8 cellular contexts compared by ENCODE assay signal in the genomic region with DNA sequence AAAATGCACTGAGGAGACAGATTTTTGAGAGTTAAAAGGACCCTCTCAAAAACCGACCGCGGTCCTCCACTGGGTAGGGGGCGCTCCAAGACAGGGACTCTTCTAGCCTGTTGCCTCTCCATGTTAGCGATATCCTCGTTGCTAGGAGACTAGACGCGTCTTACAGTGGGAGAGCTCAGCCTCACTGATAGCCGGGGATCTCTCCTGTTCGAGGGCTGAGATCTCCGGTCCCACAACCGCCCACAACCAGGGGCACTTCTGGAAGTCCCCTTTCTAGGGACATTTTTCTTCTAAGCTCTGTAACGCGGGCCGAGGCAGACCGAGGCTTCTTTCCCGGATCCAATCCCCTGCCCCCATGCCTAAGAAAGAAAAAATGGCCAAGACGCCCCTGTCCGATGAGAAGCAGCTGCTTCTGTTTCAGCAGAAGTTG. TPM values are rescaled to one million over a fixed set of nuclear protein-coding genes. Genes with fewer than 3 reads are reported as not detected.
DNase-seq lines count a peak whose midpoint lies in the region; ATAC-seq and TF ChIP-seq lines count a peak whose summit lies in the region.

No MANE protein-coding gene starts in this region.

- H3K27ac ChIP-seq in BLaER1 treated with 17β-estradiol and CSF1 and Interleukin-3, amounts not matched to agents 10 nM and 100 nM: peak overlapping the region in 3 of 11 experiments; percentile 12 to 62 (median 45); a peak in 1 of 22 replicates
- no peak overlapping the region for H3K27ac ChIP-seq in SK-N-SH (ENCODE audit: low read depth in 2 of 2, low read length in 1 of 2)
- H3K27ac ChIP-seq in heart left ventricle: no peak overlapping the region
- no peak overlapping the region for H3K27ac ChIP-seq in transverse colon

- H3K4me3 Mint-ChIP-seq in activated naive CD8-positive, alpha-beta T cell: peak overlapping the region; percentile 83

- H3K36me3 Mint-ChIP-seq in activated naive CD8-positive, alpha-beta T cell: no peaks in the 10 kb centered on the region

- H3K4me1 ChIP-seq in BLaER1 treated with 17β-estradiol and CSF1 and Interleukin-3, amounts not matched to agents 10 nM and 100 nM: peaks cover 16 to 27% (median 20%) of the 10 kb centered on the region in 10 experiments
- peaks cover 0 to 5% of the 10 kb centered on the region in 2 experiments; a peak in 1 of 4 replicates for H3K4me1 ChIP-seq in SK-N-SH (ENCODE audit: control insufficient read depth in 1 of 2, insufficient read depth in 2 of 2, low read depth in 1 of 2, low read length in 1 of 2)
- H3K4me1 ChIP-seq in heart left ventricle: peaks cover 0 to 15% (median 6%) of the 10 kb centered on the region in 12 donors
- peaks cover 0 to 10% (median 4%) of the 10 kb centered on the region in 4 donors for H3K4me1 ChIP-seq in transverse colon

- TF ChIP-seq RAD21 in SK-N-SH (IDR thresholded peaks at IDR 0.05; ENCODE audit: low read length): peak; percentile 23; the same call in 1 of the 2 replicates

- H3K27ac Mint-ChIP-seq in activated naive CD8-positive, alpha-beta T cell: no peak overlapping the region

- peaks cover 4% of the 10 kb centered on the region for H3F3A ChIP-seq in SK-N-SH (replicated peaks; ENCODE audit: insufficient read depth)

- TF ChIP-seq POLR2A in heart left ventricle (IDR thresholded peaks at IDR 0.05): no peak
- no peak for TF ChIP-seq POLR2A in transverse colon (IDR thresholded peaks at IDR 0.05)

- TF ChIP-seq CTCF in SK-N-SH (IDR thresholded peaks at IDR 0.05) (peak; percentile 68), heart left ventricle (IDR thresholded peaks at IDR 0.05) (peak; percentile 39 to 82 (median 67)), transverse colon (IDR thresholded peaks at IDR 0.05) (peak; percentile 35 to 54 (median 49))

- H3K4me3 ChIP-seq in BLaER1 treated with 17β-estradiol and CSF1 and Interleukin-3, amounts not matched to agents 10 nM and 100 nM: peak overlapping the region; percentile 27 to 64 (median 50); a peak in 18 of 20 replicates
- H3K4me3 ChIP-seq in SK-N-SH (ENCODE audit: low read depth in 2 of 2, low read length in 1 of 2): peak overlapping the region; percentile 53 to 84
- H3K4me3 ChIP-seq in heart left ventricle: peak overlapping the region in 11 of 12 donors; percentile 19 to 61 (median 50)
- H3K4me3 ChIP-seq in transverse colon: peak overlapping the region; percentile 14 to 55 (median 27)

- intact Hi-C loops in heart left ventricle (cut with DNase I): no loop called here
- intact Hi-C loops in posterior vena cava (cut with DNase I): no loop called here
- intact Hi-C loops in transverse colon (cut with DNase I; ENCODE audit: low total_unique reads): no loop called here

- POLR2A ChIA-PET in SK-N-SH (lab: Yijun Ruan, JAX): interaction anchor here (0.5 to 0.6 kb wide), 3 partner anchors 10 to 69 kb away, joined by 3 read pairs; no protein-coding TSS in a partner anchor

- H3K9me3 ChIP-seq in BLaER1 treated with 17β-estradiol and CSF1 and Interleukin-3, amounts not matched to agents 10 nM and 100 nM (replicated peaks in 1 of 11): no peaks in the 10 kb centered on the region
- H3K9me3 ChIP-seq in SK-N-SH: no peaks in the 10 kb centered on the region
- H3K9me3 ChIP-seq in heart left ventricle: no peaks in the 10 kb centered on the region
- no peaks in the 10 kb centered on the region for H3K9me3 ChIP-seq in transverse colon

- in situ Hi-C loops in transverse colon (cut with MboI; ENCODE audit: low pct_ligation_motif_present in 1 of 4, low pct_unique_long_range_greater_than_20kb in 1 of 4, low sequenced_read_pairs in 3 of 4): no loop called here

- H3K27me3 Mint-ChIP-seq in activated naive CD8-positive, alpha-beta T cell: no peaks in the 10 kb centered on the region

- no peaks in the 10 kb centered on the region for H3K9me2 ChIP-seq in SK-N-SH

- CTCF ChIA-PET in SK-N-SH (lab: Yijun Ruan, JAX): interaction anchor here (0.6 to 9.3 kb wide), 31 partner anchors 10 to 134 kb away, joined by 3 to 99 read pairs (median 4); partner anchors contain the start of genes FKBP11 and RND1

- peak overlapping the region; percentile 67 to 90 (median 80) for H3K4me2 ChIP-seq in BLaER1 treated with 17β-estradiol and CSF1 and Interleukin-3, amounts not matched to agents 10 nM and 100 nM
- H3K4me2 ChIP-seq in SK-N-SH: peak overlapping the region; percentile 90

- DNase-seq in LoVo (ENCODE audit: low spot score) (peak; percentile 88), SK-N-SH (peak; percentile 85), heart left ventricle (peak; percentile 75 to 79 (median 78)), posterior vena cava (ENCODE audit: low spot score) (peak; percentile 93), transverse colon (peak; percentile 75)

- peak overlapping the region; percentile 97 for H2AFZ ChIP-seq in SK-N-SH (ENCODE audit: low read depth)

- no peaks in the 10 kb centered on the region for H3K79me2 ChIP-seq in SK-N-SH (ENCODE audit: insufficient read depth)

- H3K36me3 ChIP-seq in BLaER1 treated with 17β-estradiol and CSF1 and Interleukin-3, amounts not matched to agents 10 nM and 100 nM: no peaks in the 10 kb centered on the region
- H3K36me3 ChIP-seq in SK-N-SH (replicated peaks in 1 of 2; ENCODE audit: control insufficient read depth in 1 of 2, insufficient read depth in 2 of 2, low read length in 1 of 2): no peaks in the 10 kb centered on the region
- H3K36me3 ChIP-seq in heart left ventricle: no peaks in the 10 kb centered on the region
- no peaks in the 10 kb centered on the region for H3K36me3 ChIP-seq in transverse colon

- WGBS in SK-N-SH (ENCODE audit: low lambda C conversion rate): 2% methylated on average over 18 of the region's 19 CpGs
- WGBS in heart left ventricle, 4 donors: 1 to 2% (median 2%) methylated on average over 19 of the region's 19 CpGs
- 0% methylated on average over 19 of the region's 19 CpGs; no CpG with 5 or more reads in 1 of the 2 donors for WGBS in transverse colon (ENCODE audit: low coverage in 1 of 2), 2 donors

- no peak for TF ChIP-seq EP300 in SK-N-SH (IDR thresholded peaks at IDR 0.05; ENCODE audit: borderline replicate concordance in 1 of 2, low read depth in 1 of 2, low read length in 1 of 2)
- TF ChIP-seq EP300 in transverse colon (IDR thresholded peaks at IDR 0.05; ENCODE audit: low read depth): no peak

- no peaks in the 10 kb centered on the region; a peak in 1 of 22 replicates for H3K27me3 ChIP-seq in BLaER1 treated with 17β-estradiol and CSF1 and Interleukin-3, amounts not matched to agents 10 nM and 100 nM
- H3K27me3 ChIP-seq in SK-N-SH (ENCODE audit: insufficient read depth) (no peaks in the 10 kb centered on the region), heart left ventricle (no peaks in the 10 kb centered on the region), transverse colon (peaks cover 6% of the 10 kb centered on the region)

- no peaks in the 10 kb centered on the region for H4K20me1 ChIP-seq in BLaER1 treated with 17β-estradiol and CSF1 and Interleukin-3, amounts not matched to agents 10 nM and 100 nM
- H4K20me1 ChIP-seq in SK-N-SH (ENCODE audit: insufficient read depth): no peaks in the 10 kb centered on the region

- no peaks in the 10 kb centered on the region for H3K9me3 Mint-ChIP-seq in activated naive CD8-positive, alpha-beta T cell (ENCODE audit: low read depth)

- H3K9ac ChIP-seq in BLaER1 treated with 17β-estradiol and CSF1 and Interleukin-3, amounts not matched to agents 10 nM and 100 nM: peak overlapping the region in 9 of 11 experiments; percentile 5 to 56 (median 31); a peak in 12 of 22 replicates
- peak overlapping the region; percentile 59; the same call in 1 of the 2 replicates for H3K9ac ChIP-seq in SK-N-SH

- peaks cover 8% of the 10 kb centered on the region for H3K4me1 Mint-ChIP-seq in activated naive CD8-positive, alpha-beta T cell (ENCODE audit: low read depth)

- ATAC-seq in GM21367 (IDR thresholded peaks at IDR 0.05; ENCODE audit: unreplicated experiment) (peak; percentile 84), heart left ventricle (peak; percentile 71 to 94 (median 94))

TF ChIP-seq in SK-N-SH, 30 proteins besides CTCF, POLR2A, EP300 and RAD21 (continues in another document):
- peak; percentile 47; the same call in 1 of the 2 replicates for TF ChIP-seq YY1 (IDR thresholded peaks at IDR 0.05; ENCODE audit: low read depth)

RNA-seq across cellular contexts. Expression of gene FKBP11, which starts 21.3 kb away (rescaled TPM):
- polyA plus RNA-seq in SK-N-SH (2012; rRNA removed) (23.7 and 28.5 TPM in 2 replicates), heart left ventricle (10 to 100 TPM in 1 of 2 donors, 1 to 10 TPM in 1; 5.5 to 28.1 TPM)
- polyA plus RNA-seq in SK-N-SH (2012; cell fraction: cytosol; rRNA removed): 12.1 and 14.1 TPM in 2 replicates
- polyA plus RNA-seq in SK-N-SH (2012; cell fraction: nucleus; rRNA removed): 144 and 155 TPM in 2 replicates
- total RNA-seq in heart left ventricle (10 to 100 TPM in 2 of 9 donors, 1 to 10 TPM in 7; 1.6 to 26.0 (median 3.2) TPM), posterior vena cava (10 to 100 TPM; 26.9 to 34.2 TPM), transverse colon (10 to 100 TPM; 12.1 to 35.9 (median 20.9) TPM)

RNA-seq across cellular contexts. Expression of gene RND1, which starts 38.3 kb away (rescaled TPM):
- polyA plus RNA-seq in SK-N-SH (2012; rRNA removed) (0.19 and 0.39 TPM in 2 replicates), heart left ventricle (under 1 TPM; 0.53 to 0.95 TPM)
- 0.13 and 0.28 TPM in 2 replicates for polyA plus RNA-seq in SK-N-SH (2012; cell fraction: cytosol; rRNA removed)
- 0.25 and 0.26 TPM in 2 replicates for polyA plus RNA-seq in SK-N-SH (2012; cell fraction: nucleus; rRNA removed)
- total RNA-seq in heart left ventricle (1 to 10 TPM in 2 of 9 donors, under 1 TPM in 5, not detected in 2; 0.35 to 1.5 (median 0.60) TPM), posterior vena cava (under 1 TPM; 0.29 to 0.32 TPM), transverse colon (10 to 100 TPM in 1 of 4 donors, 1 to 10 TPM in 2, not detected in 1; 1.1 to 19.1 (median 3.3) TPM)

RNA-seq across cellular contexts. Expression of gene DDX23, which starts 52.0 kb away (rescaled TPM):
- 50.4 and 52.5 TPM in 2 replicates for polyA plus RNA-seq in SK-N-SH (2012; rRNA removed)
- 42.8 and 43.9 TPM in 2 replicates for polyA plus RNA-seq in SK-N-SH (2012; cell fraction: cytosol; rRNA removed)
- polyA plus RNA-seq in SK-N-SH (2012; cell fraction: nucleus; rRNA removed): 125 and 129 TPM in 2 replicates
- total RNA-seq in heart left ventricle: 10 to 100 TPM; 25.3 to 51.2 (median 35.8) TPM
- 10 to 100 TPM; 16.8 to 43.2 TPM for polyA plus RNA-seq in heart left ventricle
- 10 to 100 TPM; 40.7 to 48.6 TPM for total RNA-seq in posterior vena cava
- 100 to 1,000 TPM in 1 of 4 donors, 10 to 100 TPM in 3; 82.9 to 143 (median 83.9) TPM for total RNA-seq in transverse colon

RNA-seq across cellular contexts. Expression of gene ARF3, which starts 53.3 kb away (rescaled TPM):
- polyA plus RNA-seq in SK-N-SH (2012; rRNA removed): 204 and 261 TPM in 2 replicates
- 191 and 203 TPM in 2 replicates for polyA plus RNA-seq in SK-N-SH (2012; cell fraction: cytosol; rRNA removed)
- polyA plus RNA-seq in SK-N-SH (2012; cell fraction: nucleus; rRNA removed): 152 and 174 TPM in 2 replicates
- 100 to 1,000 TPM in 1 of 9 donors, 10 to 100 TPM in 8; 35.8 to 130 (median 54.0) TPM for total RNA-seq in heart left ventricle
- 10 to 100 TPM; 40.1 to 61.5 TPM for polyA plus RNA-seq in heart left ventricle
- 100 to 1,000 TPM; 127 to 130 TPM for total RNA-seq in posterior vena cava
- 100 to 1,000 TPM in 2 of 4 donors, 10 to 100 TPM in 2; 30.8 to 117 (median 99.8) TPM for total RNA-seq in transverse colon
